ENCODE assay signal across 13 cellular contexts in genomic region chr2:182761903-182762302, GRCh38. TPM values are rescaled to one million over a fixed set of nuclear protein-coding genes. Genes with fewer than 3 reads are reported as not detected.
A peak's percentile ranks its signal among the peaks of the same experiment; 100 is the strongest.
DNase-seq lines count a peak whose midpoint lies in the region; ATAC-seq and TF ChIP-seq lines count a peak whose summit lies in the region.
"Had no signal": no experiment of that assay in that cellular context is flagged by ENCODE, and none has a peak within 500 bp of the region (broad histone marks: within the 10 kb centered on the region; RNA-seq: fewer than 3 reads in every experiment).

No MANE protein-coding gene starts in this region.

- no peaks in the 10 kb centered on the region for H3K4me1 Mint-ChIP-seq in activated T-helper 17 cell treated with anti-CD3 and anti-CD28 coated beads, Interleukin-2, amount 50 U/mL, for 72 hours
- no peaks in the 10 kb centered on the region for H3K4me1 Mint-ChIP-seq in neural crest cell

- no peak for TF ChIP-seq CTCF in neural crest cell (conservative IDR thresholded peaks at IDR 0.05)

- DNase-seq in AG08396 (ENCODE audit: low spot score) (peak; percentile 10), fibroblast of the conjunctiva (ENCODE audit: low read depth) (peak; percentile 39), neural crest cell (ENCODE audit: low read depth, low spot score) (no peak), cortex of kidney (lab: John Stamatoyannopoulos, UW) (no peak)
- DNase-seq: activated CD8-positive, alpha-beta memory T cell treated with anti-CD3 and anti-CD28 coated beads for 24 hours; central memory CD4-positive, alpha-beta T cell; islet precursor cell; NCI-H2029 treated with DMSO at 0.1 percent for 48 hours had no signal

- no peak overlapping the region for H3K4me3 Mint-ChIP-seq in activated T-helper 17 cell treated with anti-CD3 and anti-CD28 coated beads, Interleukin-2, amount 50 U/mL, for 72 hours
- no peak overlapping the region for H3K4me3 Mint-ChIP-seq in neural crest cell

- no peaks in the 10 kb centered on the region for H3K9me3 Mint-ChIP-seq in activated T-helper 17 cell treated with anti-CD3 and anti-CD28 coated beads, Interleukin-2, amount 50 U/mL, for 72 hours
- H3K9me3 Mint-ChIP-seq in neural crest cell, result no peaks in the 10 kb centered on the region

- H3K36me3 Mint-ChIP-seq in activated T-helper 17 cell treated with anti-CD3 and anti-CD28 coated beads, Interleukin-2, amount 50 U/mL, for 72 hours (ENCODE audit: low read depth), result peaks cover 97% of the 10 kb centered on the region
- H3K36me3 Mint-ChIP-seq in neural crest cell (ENCODE audit: low read depth), result peaks cover 9% of the 10 kb centered on the region

- H3K27me3 Mint-ChIP-seq in activated T-helper 17 cell treated with anti-CD3 and anti-CD28 coated beads, Interleukin-2, amount 50 U/mL, for 72 hours, result no peaks in the 10 kb centered on the region
- no peaks in the 10 kb centered on the region for H3K27me3 Mint-ChIP-seq in neural crest cell (ENCODE audit: low read depth)

- peak overlapping the region; percentile 35 for H3K27ac Mint-ChIP-seq in activated T-helper 17 cell treated with anti-CD3 and anti-CD28 coated beads, Interleukin-2, amount 50 U/mL, for 72 hours
- H3K27ac Mint-ChIP-seq in neural crest cell (ENCODE audit: unreplicated experiment), result peak overlapping the region; percentile 9

- ATAC-seq in activated T-helper 17 cell treated with anti-CD3 and anti-CD28 coated beads, Interleukin-2, amount 50 U/mL, for 72 hours (replicated peaks), result no peak
- no peak for ATAC-seq in HG03520 (IDR thresholded peaks at IDR 0.05; ENCODE audit: unreplicated experiment)
- ATAC-seq in HG03460 (IDR thresholded peaks at IDR 0.05; ENCODE audit: unreplicated experiment), result no peak
- ATAC-seq in HG03196 (IDR thresholded peaks at IDR 0.05; ENCODE audit: unreplicated experiment), result no peak
- ATAC-seq: GM12878 had no signal

RNA-seq across cellular contexts. Expression of gene DNAJC10, which starts 45.8 kb away (rescaled TPM):
- total RNA-seq in activated T-helper 17 cell treated with anti-CD3 and anti-CD28 coated beads, Interleukin-2, amount 50 U/mL, for 72 hours, result 10 to 100 TPM; 27.4 to 54.0 TPM
- 103 and 114 TPM in 2 replicates for total RNA-seq in neural crest cell

Comparison
In these comparisons a context has a peak if more than half of its experiments do, and no peak if none do; other contexts are left out.
1. DNase-seq: peak in AG08396 (single experiment) and fibroblast of the conjunctiva (single experiment); none in neural crest cell (single experiment) and cortex of kidney (single experiment).